In genomic region chr16:22219389-22220075, GRCh38 we compare ENCODE assay signal across 2 cellular contexts.
A peak's percentile ranks its signal among the peaks of the same experiment; 100 is the strongest.
TF ChIP-seq lines count a peak whose summit lies in the region.

No MANE protein-coding gene starts in this region.

TF ChIP-seq in HepG2, 621 proteins besides CTCF, POLR2A, EP300 and RAD21:
- TF ChIP-seq SALL2 (CRISPR knock-in tag; IDR thresholded peaks at IDR 0.05), result no peak
- no peak for TF ChIP-seq ZNF614 (CRISPR knock-in tag; IDR thresholded peaks at IDR 0.05; ENCODE audit: borderline replicate concordance)
- no peak for TF ChIP-seq FLYWCH1 (CRISPR knock-in tag; IDR thresholded peaks at IDR 0.05)
- TF ChIP-seq ZNF121 (CRISPR knock-in tag; IDR thresholded peaks at IDR 0.05), result peak; percentile 65
- TF ChIP-seq ZMYM3 (CRISPR knock-in tag; IDR thresholded peaks at IDR 0.05), result peak; percentile 76; the same call in 1 of the 2 replicates
- no peak for TF ChIP-seq SALL1 (CRISPR knock-in tag; IDR thresholded peaks at IDR 0.05)
- no peak for TF ChIP-seq MTF1 (CRISPR knock-in tag; IDR thresholded peaks at IDR 0.05)
- no peak for TF ChIP-seq TCF7L2 (IDR thresholded peaks at IDR 0.05; ENCODE audit: low read depth, low read length)
- 0 out of 2 replicates have a peak, but pooled peaks have one; percentile 20 for TF ChIP-seq CEBPG (CRISPR knock-in tag; IDR thresholded peaks at IDR 0.05)
- peak; percentile 55; the same call in 1 of the 2 replicates for TF ChIP-seq ZNF770 (CRISPR knock-in tag; IDR thresholded peaks at IDR 0.05)
- no peak for TF ChIP-seq ZNF777 (CRISPR knock-in tag; IDR thresholded peaks at IDR 0.05)
- TF ChIP-seq CEBPB (IDR thresholded peaks at IDR 0.05; ENCODE audit: borderline replicate concordance, low read depth, low read length), result peak; percentile 63; the same call in 1 of the 2 replicates
- TF ChIP-seq ZNF790 (CRISPR knock-in tag; IDR thresholded peaks at IDR 0.05; ENCODE audit: borderline replicate concordance), result no peak
- TF ChIP-seq ZFY (CRISPR knock-in tag; IDR thresholded peaks at IDR 0.05), result no peak
- TF ChIP-seq FOXK2 (IDR thresholded peaks at IDR 0.05), result no peak
- TF ChIP-seq, protein P1, sequence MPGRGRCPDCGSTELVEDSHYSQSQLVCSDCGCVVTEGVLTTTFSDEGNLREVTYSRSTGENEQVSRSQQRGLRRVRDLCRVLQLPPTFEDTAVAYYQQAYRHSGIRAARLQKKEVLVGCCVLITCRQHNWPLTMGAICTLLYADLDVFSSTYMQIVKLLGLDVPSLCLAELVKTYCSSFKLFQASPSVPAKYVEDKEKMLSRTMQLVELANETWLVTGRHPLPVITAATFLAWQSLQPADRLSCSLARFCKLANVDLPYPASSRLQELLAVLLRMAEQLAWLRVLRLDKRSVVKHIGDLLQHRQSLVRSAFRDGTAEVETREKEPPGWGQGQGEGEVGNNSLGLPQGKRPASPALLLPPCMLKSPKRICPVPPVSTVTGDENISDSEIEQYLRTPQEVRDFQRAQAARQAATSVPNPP (CRISPR knock-in tag; IDR thresholded peaks at IDR 0.05), result no peak
- no peak for TF ChIP-seq ZNF724P (CRISPR knock-in tag; IDR thresholded peaks at IDR 0.05; ENCODE audit: borderline replicate concordance)
TF ChIP-seq in HepG2: peak in this region for 5.

TF ChIP-seq in K562, 482 proteins besides CTCF, POLR2A, EP300 and RAD21:
- no peak for TF ChIP-seq GATAD2A (IDR thresholded peaks at IDR 0.05)
- no peak for TF ChIP-seq C11orf30 (IDR thresholded peaks at IDR 0.05; ENCODE audit: low read depth)
- TF ChIP-seq PRPF4 (IDR thresholded peaks at IDR 0.05; ENCODE audit: insufficient read depth, low read depth, low read length, poor library complexity, severe bottlenecking), result no peak
- TF ChIP-seq KDM1A (IDR thresholded peaks at IDR 0.05), result 0 out of 4 replicates have a peak, but pooled peaks of 1 of the 2 experiments have one; percentile 13
- peak; percentile 99 for TF ChIP-seq RBM25 (IDR thresholded peaks at IDR 0.05; ENCODE audit: low read depth, low read length, severe bottlenecking)
- 0 out of 2 replicates have a peak, but pooled peaks have one; percentile 60 for TF ChIP-seq PTBP1 (IDR thresholded peaks at IDR 0.05; ENCODE audit: low read depth, low read length)
- TF ChIP-seq, protein P2, sequence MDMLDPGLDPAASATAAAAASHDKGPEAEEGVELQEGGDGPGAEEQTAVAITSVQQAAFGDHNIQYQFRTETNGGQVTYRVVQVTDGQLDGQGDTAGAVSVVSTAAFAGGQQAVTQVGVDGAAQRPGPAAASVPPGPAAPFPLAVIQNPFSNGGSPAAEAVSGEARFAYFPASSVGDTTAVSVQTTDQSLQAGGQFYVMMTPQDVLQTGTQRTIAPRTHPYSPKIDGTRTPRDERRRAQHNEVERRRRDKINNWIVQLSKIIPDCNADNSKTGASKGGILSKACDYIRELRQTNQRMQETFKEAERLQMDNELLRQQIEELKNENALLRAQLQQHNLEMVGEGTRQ (CRISPR knock-in tag; IDR thresholded peaks at IDR 0.05), result 0 out of 2 replicates have a peak, but pooled peaks have one; percentile 36
- TF ChIP-seq SMARCA5 (IDR thresholded peaks at IDR 0.05), result peak; percentile 69; the same call in 1 of the 2 replicates
- TF ChIP-seq BCOR (IDR thresholded peaks at IDR 0.05), result 0 out of 2 replicates have a peak, but pooled peaks have one; percentile 26
- peak; percentile 78; the same call in 1 of the 2 replicates for TF ChIP-seq HLTF (IDR thresholded peaks at IDR 0.05)
- TF ChIP-seq ZNF512 (tag; IDR thresholded peaks at IDR 0.05), result no peak
